Comparison of ENCODE assay signal across 1 cellular context in the genomic region with DNA sequence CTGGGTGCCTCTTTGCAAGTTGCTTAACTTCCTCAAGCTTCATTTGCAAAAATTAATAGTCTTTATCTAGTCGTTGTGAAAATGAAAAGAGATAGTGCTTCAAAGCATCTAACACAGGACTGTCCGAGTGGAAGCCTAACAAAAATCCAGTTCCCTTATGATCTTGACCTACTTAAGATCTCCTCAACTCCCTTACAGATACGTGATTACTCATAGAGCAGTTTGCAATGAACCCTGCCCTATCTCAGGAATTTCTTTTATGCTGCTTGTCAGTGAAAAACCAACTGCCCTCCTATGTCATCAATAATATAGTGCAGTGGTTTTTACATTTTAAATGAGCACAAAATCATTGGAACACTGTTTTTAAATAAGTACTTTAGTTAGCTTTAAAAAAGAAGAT.
TF ChIP-seq lines count a peak whose summit lies in the region.

No MANE protein-coding gene starts in this region.

TF ChIP-seq in GM23338, 12 proteins besides CTCF, POLR2A, EP300 and RAD21 (continued from another document):
- TF ChIP-seq, protein P1, sequence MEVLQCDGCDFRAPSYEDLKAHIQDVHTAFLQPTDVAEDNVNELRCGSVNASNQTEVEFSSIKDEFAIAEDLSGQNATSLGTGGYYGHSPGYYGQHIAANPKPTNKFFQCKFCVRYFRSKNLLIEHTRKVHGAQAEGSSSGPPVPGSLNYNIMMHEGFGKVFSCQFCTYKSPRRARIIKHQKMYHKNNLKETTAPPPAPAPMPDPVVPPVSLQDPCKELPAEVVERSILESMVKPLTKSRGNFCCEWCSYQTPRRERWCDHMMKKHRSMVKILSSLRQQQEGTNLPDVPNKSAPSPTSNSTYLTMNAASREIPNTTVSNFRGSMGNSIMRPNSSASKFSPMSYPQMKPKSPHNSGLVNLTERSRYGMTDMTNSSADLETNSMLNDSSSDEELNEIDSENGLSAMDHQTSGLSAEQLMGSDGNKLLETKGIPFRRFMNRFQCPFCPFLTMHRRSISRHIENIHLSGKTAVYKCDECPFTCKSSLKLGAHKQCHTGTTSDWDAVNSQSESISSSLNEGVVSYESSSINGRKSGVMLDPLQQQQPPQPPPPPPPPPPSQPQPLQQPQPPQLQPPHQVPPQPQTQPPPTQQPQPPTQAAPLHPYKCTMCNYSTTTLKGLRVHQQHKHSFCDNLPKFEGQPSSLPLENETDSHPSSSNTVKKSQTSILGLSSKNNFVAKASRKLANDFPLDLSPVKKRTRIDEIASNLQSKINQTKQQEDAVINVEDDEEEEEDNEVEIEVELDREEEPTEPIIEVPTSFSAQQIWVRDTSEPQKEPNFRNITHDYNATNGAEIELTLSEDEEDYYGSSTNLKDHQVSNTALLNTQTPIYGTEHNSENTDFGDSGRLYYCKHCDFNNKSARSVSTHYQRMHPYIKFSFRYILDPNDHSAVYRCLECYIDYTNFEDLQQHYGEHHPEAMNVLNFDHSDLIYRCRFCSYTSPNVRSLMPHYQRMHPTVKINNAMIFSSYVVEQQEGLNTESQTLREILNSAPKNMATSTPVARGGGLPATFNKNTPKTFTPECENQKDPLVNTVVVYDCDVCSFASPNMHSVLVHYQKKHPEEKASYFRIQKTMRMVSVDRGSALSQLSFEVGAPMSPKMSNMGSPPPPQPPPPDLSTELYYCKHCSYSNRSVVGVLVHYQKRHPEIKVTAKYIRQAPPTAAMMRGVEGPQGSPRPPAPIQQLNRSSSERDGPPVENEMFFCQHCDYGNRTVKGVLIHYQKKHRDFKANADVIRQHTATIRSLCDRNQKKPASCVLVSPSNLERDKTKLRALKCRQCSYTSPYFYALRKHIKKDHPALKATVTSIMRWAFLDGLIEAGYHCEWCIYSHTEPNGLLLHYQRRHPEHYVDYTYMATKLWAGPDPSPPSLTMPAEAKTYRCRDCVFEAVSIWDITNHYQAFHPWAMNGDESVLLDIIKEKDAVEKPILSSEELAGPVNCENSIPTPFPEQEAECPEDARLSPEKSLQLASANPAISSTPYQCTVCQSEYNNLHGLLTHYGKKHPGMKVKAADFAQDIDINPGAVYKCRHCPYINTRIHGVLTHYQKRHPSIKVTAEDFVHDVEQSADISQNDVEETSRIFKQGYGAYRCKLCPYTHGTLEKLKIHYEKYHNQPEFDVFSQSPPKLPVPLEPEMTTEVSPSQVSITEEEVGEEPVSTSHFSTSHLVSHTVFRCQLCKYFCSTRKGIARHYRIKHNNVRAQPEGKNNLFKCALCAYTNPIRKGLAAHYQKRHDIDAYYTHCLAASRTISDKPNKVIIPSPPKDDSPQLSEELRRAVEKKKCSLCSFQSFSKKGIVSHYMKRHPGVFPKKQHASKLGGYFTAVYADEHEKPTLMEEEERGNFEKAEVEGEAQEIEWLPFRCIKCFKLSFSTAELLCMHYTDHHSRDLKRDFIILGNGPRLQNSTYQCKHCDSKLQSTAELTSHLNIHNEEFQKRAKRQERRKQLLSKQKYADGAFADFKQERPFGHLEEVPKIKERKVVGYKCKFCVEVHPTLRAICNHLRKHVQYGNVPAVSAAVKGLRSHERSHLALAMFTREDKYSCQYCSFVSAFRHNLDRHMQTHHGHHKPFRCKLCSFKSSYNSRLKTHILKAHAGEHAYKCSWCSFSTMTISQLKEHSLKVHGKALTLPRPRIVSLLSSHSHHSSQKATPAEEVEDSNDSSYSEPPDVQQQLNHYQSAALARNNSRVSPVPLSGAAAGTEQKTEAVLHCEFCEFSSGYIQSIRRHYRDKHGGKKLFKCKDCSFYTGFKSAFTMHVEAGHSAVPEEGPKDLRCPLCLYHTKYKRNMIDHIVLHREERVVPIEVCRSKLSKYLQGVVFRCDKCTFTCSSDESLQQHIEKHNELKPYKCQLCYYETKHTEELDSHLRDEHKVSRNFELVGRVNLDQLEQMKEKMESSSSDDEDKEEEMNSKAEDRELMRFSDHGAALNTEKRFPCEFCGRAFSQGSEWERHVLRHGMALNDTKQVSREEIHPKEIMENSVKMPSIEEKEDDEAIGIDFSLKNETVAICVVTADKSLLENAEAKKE (CRISPR knock-in tag; IDR thresholded peaks at IDR 0.05) = no peak
- TF ChIP-seq EZH2phosphoT487 (IDR thresholded peaks at IDR 0.05; ENCODE audit: unreplicated experiment) = no peak
- TF ChIP-seq STAT1 (IDR thresholded peaks at IDR 0.05; ENCODE audit: unreplicated experiment) = no peak
- no peak for TF ChIP-seq ZNF114 (CRISPR knock-in tag; IDR thresholded peaks at IDR 0.05)
- TF ChIP-seq, protein P2, sequence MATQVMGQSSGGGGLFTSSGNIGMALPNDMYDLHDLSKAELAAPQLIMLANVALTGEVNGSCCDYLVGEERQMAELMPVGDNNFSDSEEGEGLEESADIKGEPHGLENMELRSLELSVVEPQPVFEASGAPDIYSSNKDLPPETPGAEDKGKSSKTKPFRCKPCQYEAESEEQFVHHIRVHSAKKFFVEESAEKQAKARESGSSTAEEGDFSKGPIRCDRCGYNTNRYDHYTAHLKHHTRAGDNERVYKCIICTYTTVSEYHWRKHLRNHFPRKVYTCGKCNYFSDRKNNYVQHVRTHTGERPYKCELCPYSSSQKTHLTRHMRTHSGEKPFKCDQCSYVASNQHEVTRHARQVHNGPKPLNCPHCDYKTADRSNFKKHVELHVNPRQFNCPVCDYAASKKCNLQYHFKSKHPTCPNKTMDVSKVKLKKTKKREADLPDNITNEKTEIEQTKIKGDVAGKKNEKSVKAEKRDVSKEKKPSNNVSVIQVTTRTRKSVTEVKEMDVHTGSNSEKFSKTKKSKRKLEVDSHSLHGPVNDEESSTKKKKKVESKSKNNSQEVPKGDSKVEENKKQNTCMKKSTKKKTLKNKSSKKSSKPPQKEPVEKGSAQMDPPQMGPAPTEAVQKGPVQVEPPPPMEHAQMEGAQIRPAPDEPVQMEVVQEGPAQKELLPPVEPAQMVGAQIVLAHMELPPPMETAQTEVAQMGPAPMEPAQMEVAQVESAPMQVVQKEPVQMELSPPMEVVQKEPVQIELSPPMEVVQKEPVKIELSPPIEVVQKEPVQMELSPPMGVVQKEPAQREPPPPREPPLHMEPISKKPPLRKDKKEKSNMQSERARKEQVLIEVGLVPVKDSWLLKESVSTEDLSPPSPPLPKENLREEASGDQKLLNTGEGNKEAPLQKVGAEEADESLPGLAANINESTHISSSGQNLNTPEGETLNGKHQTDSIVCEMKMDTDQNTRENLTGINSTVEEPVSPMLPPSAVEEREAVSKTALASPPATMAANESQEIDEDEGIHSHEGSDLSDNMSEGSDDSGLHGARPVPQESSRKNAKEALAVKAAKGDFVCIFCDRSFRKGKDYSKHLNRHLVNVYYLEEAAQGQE (IDR thresholded peaks at IDR 0.05; ENCODE audit: unreplicated experiment) = no peak
TF ChIP-seq in GM23338: peak in this region for 0.
